1 cellular context compared by ENCODE assay signal in genomic region chr3:14989943-14990753, GRCh38.
TF ChIP-seq lines count a peak whose summit lies in the region.

No MANE protein-coding gene starts in this region.

TF ChIP-seq in IMR-90, 13 proteins besides CTCF, POLR2A, EP300 and RAD21 (continued from another document):
- no peak for TF ChIP-seq ELK1 (IDR thresholded peaks at IDR 0.05; ENCODE audit: borderline replicate concordance, low read depth, low read length)
- no peak for TF ChIP-seq RFX5 (IDR thresholded peaks at IDR 0.05; ENCODE audit: low read depth, low read length)
- no peak for TF ChIP-seq CEBPB (IDR thresholded peaks at IDR 0.05; ENCODE audit: low read depth, low read length)
- TF ChIP-seq MXI1 (IDR thresholded peaks at IDR 0.05; ENCODE audit: borderline replicate concordance, low read depth, low read length): no peak
- no peak for TF ChIP-seq USF2 (IDR thresholded peaks at IDR 0.05; ENCODE audit: low read depth, low read length)
- TF ChIP-seq CHD1 (IDR thresholded peaks at IDR 0.05; ENCODE audit: low read depth, low read length): no peak
- TF ChIP-seq BHLHE40 (IDR thresholded peaks at IDR 0.05; ENCODE audit: low read depth, low read length): no peak
- no peak for TF ChIP-seq FOS (IDR thresholded peaks at IDR 0.05; ENCODE audit: low read depth, low read length)
- no peak for TF ChIP-seq MAZ (IDR thresholded peaks at IDR 0.05; ENCODE audit: borderline replicate concordance, low read depth, low read length)
- no peak for TF ChIP-seq RCOR1 (IDR thresholded peaks at IDR 0.05; ENCODE audit: insufficient replicate concordance, low read length)
- TF ChIP-seq NFE2L2 (IDR thresholded peaks at IDR 0.05; ENCODE audit: low read depth, low read length): no peak
- TF ChIP-seq SMC3 (IDR thresholded peaks at IDR 0.05; ENCODE audit: low read depth, low read length): no peak
